Comparison of ENCODE assay signal across 17 cellular contexts in the genomic region with DNA sequence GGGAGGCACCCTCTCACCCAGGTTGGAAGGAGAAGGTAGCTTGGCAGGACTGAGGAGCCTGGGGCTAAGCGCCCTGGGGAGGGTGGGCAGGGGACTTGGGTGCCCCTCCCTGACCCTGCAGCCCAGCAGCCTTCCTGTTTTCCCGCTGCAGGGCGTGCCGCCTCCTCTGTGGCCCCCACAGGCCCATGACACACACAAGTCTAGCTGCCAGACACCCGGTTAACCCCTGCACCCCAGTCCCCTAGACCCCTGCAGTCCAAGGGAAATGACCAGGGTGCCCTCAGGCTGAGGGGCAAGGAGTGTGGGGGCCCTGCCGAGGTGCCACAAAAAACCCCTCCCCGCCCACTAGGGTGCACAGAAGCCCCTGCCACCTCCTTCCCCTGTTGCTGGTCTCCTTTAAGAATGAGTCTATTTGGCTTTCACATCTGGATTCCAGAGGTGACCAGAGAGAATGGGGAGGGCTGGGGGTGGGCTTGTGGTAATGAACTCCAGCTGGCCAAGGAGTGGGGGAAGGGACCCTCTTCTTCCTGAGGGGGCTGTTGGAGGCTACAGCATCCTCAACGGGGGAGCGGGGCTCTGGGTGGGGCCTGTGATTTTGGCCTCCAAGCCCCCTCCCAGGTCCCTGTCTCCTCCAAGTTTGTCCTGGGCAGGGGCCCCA. TPM values are rescaled to one million over a fixed set of nuclear protein-coding genes. Genes with fewer than 3 reads are reported as not detected.
DNase-seq lines count a peak whose midpoint lies in the region; ATAC-seq and TF ChIP-seq lines count a peak whose summit lies in the region.
"Had no signal": no experiment of that assay in that cellular context is flagged by ENCODE, and none has a peak within 500 bp of the region (broad histone marks: within the 10 kb centered on the region; RNA-seq: fewer than 3 reads in every experiment).

No MANE protein-coding gene starts in this region.

- ATAC-seq in Right ventricle myocardium inferior (peak; percentile 34), heart right ventricle (peak; percentile 15 to 47 (median 38)), sciatic nerve (peak; percentile 33)
- ATAC-seq in activated CD4-positive, alpha-beta T cell treated with anti-CD3 and anti-CD28 coated beads for 36 hours: no peak
- ATAC-seq: mucosa of descending colon had no signal

- H3K27me3 Mint-ChIP-seq in activated CD4-positive, alpha-beta T cell treated with anti-CD3 and anti-CD28 coated beads for 36 hours: peaks cover 12% of the 10 kb centered on the region

- no peak overlapping the region for H3K27ac Mint-ChIP-seq in activated CD4-positive, alpha-beta T cell treated with anti-CD3 and anti-CD28 coated beads for 36 hours
- H3K27ac Mint-ChIP-seq: activated T-cell treated with anti-CD3 and anti-CD28 coated beads, Interleukin-2, amount 50 U/mL, for 24 hours had no signal

- H3K4me1 ChIP-seq in heart right ventricle: peaks cover 7 to 38% (median 18%) of the 10 kb centered on the region in 9 donors
- peaks cover 7% of the 10 kb centered on the region for H3K4me1 ChIP-seq in A673 (ENCODE audit: insufficient read depth, low read length, poor library complexity, severe bottlenecking)

- H3K9me3 ChIP-seq in heart right ventricle (no peaks in the 10 kb centered on the region), A673 (ENCODE audit: low read depth, low read length, poor library complexity, severe bottlenecking) (no peaks in the 10 kb centered on the region)
- H3K9me3 ChIP-seq: mucosa of descending colon, ovary had no signal

- H3K9me3 Mint-ChIP-seq in activated CD4-positive, alpha-beta T cell treated with anti-CD3 and anti-CD28 coated beads for 36 hours (ENCODE audit: low read depth): no peaks in the 10 kb centered on the region
- H3K9me3 Mint-ChIP-seq: activated T-cell treated with anti-CD3 and anti-CD28 coated beads, Interleukin-2, amount 50 U/mL, for 24 hours had no signal

- BruUV-seq in A673 (replicated peaks; lab: Mats Ljungman, UMichigan): no TSS peak

- H3K27ac ChIP-seq in heart right ventricle (peak overlapping the region in 9 of 10 donors; percentile 59 to 86 (median 73)), A673 (ENCODE audit: low read depth, low read length, poor library complexity, severe bottlenecking) (no peak overlapping the region)
- H3K27ac ChIP-seq: ovary had no signal

- CTCF ChIA-PET in activated CD4-positive, alpha-beta T cell treated with anti-CD3 and anti-CD28 coated beads for 36 hours (lab: Charles Lee): no interaction called here
- CTCF ChIA-PET in A673 (lab: Charles Lee): no interaction called here

- H3K4me3 ChIP-seq in heart right ventricle (peak overlapping the region in 3 of 10 donors; percentile 14 to 54 (median 16)), A673 (ENCODE audit: low read depth, low read length, poor library complexity, severe bottlenecking) (no peak overlapping the region)
- H3K4me3 ChIP-seq: mucosa of descending colon, ovary had no signal

- TF ChIP-seq CTCF in heart right ventricle (IDR thresholded peaks at IDR 0.05) (no peak), A673 (conservative IDR thresholded peaks at IDR 0.05; ENCODE audit: low read depth, low read length) (no peak)

- 50 to 65% methylated on average over 9 of the region's 9 CpGs for WGBS in heart right ventricle, 2 donors

- H3K36me3 ChIP-seq in heart right ventricle: peaks cover 0 to 4% (median 0%) of the 10 kb centered on the region in 9 donors
- no peaks in the 10 kb centered on the region for H3K36me3 ChIP-seq in A673 (ENCODE audit: insufficient read depth, low read length, poor library complexity, severe bottlenecking)
- H3K36me3 ChIP-seq: ovary had no signal

- H3K4me3 Mint-ChIP-seq in activated CD4-positive, alpha-beta T cell treated with anti-CD3 and anti-CD28 coated beads for 36 hours: no peak overlapping the region
- H3K4me3 Mint-ChIP-seq: activated T-cell treated with anti-CD3 and anti-CD28 coated beads, Interleukin-2, amount 50 U/mL, for 24 hours had no signal

- POLR2A ChIA-PET in activated CD4-positive, alpha-beta T cell treated with anti-CD3 and anti-CD28 coated beads for 36 hours (lab: Charles Lee): no interaction called here
- POLR2A ChIA-PET in A673 (lab: Charles Lee; ENCODE audit: low non-redundant PET): no interaction called here

- DNase-seq in Right ventricle myocardium inferior (ENCODE audit: missing footprints) (no peak), cardiac septum (ENCODE audit: low spot score) (no peak), heart right ventricle (peak in 1 of 2 donors; percentile 58), sciatic nerve (ENCODE audit: low spot score) (no peak), A673 (ENCODE audit: low spot score) (no peak), NCI-H774 (lab: John Stamatoyannopoulos, UW) (no peak), HCEC 1CT (no peak)
- DNase-seq in activated CD4-positive, alpha-beta T cell treated with anti-CD3 and anti-CD28 coated beads for 36 hours: no peak
- DNase-seq: 8988T; activated CD4-positive, alpha-beta T cell treated with anti-CD3 and anti-CD28 coated beads, Interleukin-2, amount 50 U/mL, for 1 hour; activated T-cell treated with anti-CD3 and anti-CD28 coated beads, Interleukin-2, amount 50 U/mL, for 24 hours; amygdala; cortex of kidney; mucosa of descending colon; NCI-H2081; ovary; stimulated activated CD4-positive, alpha-beta T cell treated with anti-CD3 and anti-CD28 coated beads, Interleukin-15, amount 100 ng/mL, for 24 hours had no signal

- no peaks in the 10 kb centered on the region for H3K27me3 ChIP-seq in heart right ventricle
- no peaks in the 10 kb centered on the region for H3K27me3 ChIP-seq in A673 (replicated peaks; ENCODE audit: insufficient read depth, low read depth, low read length, poor library complexity)
- H3K27me3 ChIP-seq: ovary had no signal

- no peaks in the 10 kb centered on the region for H3K4me1 Mint-ChIP-seq in activated CD4-positive, alpha-beta T cell treated with anti-CD3 and anti-CD28 coated beads for 36 hours

- intact Hi-C loops in Right ventricle myocardium inferior (cut with DNase I): no loop called here
- intact Hi-C loops in cardiac septum (cut with DNase I): no loop called here
- intact Hi-C loops in heart right ventricle (cut with DNase I): loop anchor here in 1 of 10 donors (2.0 kb wide), 1 partner anchor 40 kb away; a partner anchor contains a TSS
- intact Hi-C loops in sciatic nerve (cut with DNase I): no loop called here
- intact Hi-C loops in activated CD4-positive, alpha-beta T cell treated with anti-CD3 and anti-CD28 coated beads for 36 hours (cut with DNase I, micrococcal nuclease): no loop called here
- intact Hi-C loops in A673 (cut with micrococcal nuclease; ENCODE audit: unreplicated experiment): no loop called here

- H3K36me3 Mint-ChIP-seq in activated CD4-positive, alpha-beta T cell treated with anti-CD3 and anti-CD28 coated beads for 36 hours (ENCODE audit: low read depth): no peaks in the 10 kb centered on the region

RNA-seq across cellular contexts. Expression of a gene that starts 32.9 kb away (rescaled TPM):
- 76.4 TPM for total RNA-seq in Right ventricle myocardium inferior
- 120 TPM for total RNA-seq in cardiac septum
- total RNA-seq in heart right ventricle: 100 to 1,000 TPM in 1 of 10 donors, 10 to 100 TPM in 9; 78.0 to 101 (median 89.1) TPM
- polyA plus RNA-seq in heart right ventricle: 10 to 100 TPM; 85.7 to 91.8 TPM
- 119 TPM for total RNA-seq in sciatic nerve
- 10 to 100 TPM; 28.4 to 29.4 TPM for total RNA-seq in activated CD4-positive, alpha-beta T cell treated with anti-CD3 and anti-CD28 coated beads for 36 hours
- total RNA-seq in A673 (2021): 87.0 and 105 TPM in 2 replicates

RNA-seq across cellular contexts. Expression of a gene that starts 33.1 kb away (rescaled TPM):
- total RNA-seq in Right ventricle myocardium inferior (14.9 TPM), cardiac septum (17.7 TPM), heart right ventricle (10 to 100 TPM; 13.9 to 23.8 (median 20.8) TPM), sciatic nerve (19.6 TPM), A673 (2021) (19.0 and 24.2 TPM in 2 replicates)
- polyA plus RNA-seq in heart right ventricle: 10 to 100 TPM; 17.0 to 46.3 TPM
- 10 to 100 TPM; 13.1 to 14.1 TPM for total RNA-seq in activated CD4-positive, alpha-beta T cell treated with anti-CD3 and anti-CD28 coated beads for 36 hours

RNA-seq across cellular contexts. Expression of a gene that starts 39.8 kb away (rescaled TPM):
- total RNA-seq in Right ventricle myocardium inferior: 6.1 TPM
- 7.3 TPM for total RNA-seq in cardiac septum
- total RNA-seq in heart right ventricle: 1 to 10 TPM; 2.1 to 7.7 (median 3.9) TPM
- 10 to 100 TPM in 1 of 2 donors, 1 to 10 TPM in 1; 2.5 to 13.7 TPM for polyA plus RNA-seq in heart right ventricle
- 52.7 TPM for total RNA-seq in sciatic nerve
- under 1 TPM; 0.50 to 0.72 TPM for total RNA-seq in activated CD4-positive, alpha-beta T cell treated with anti-CD3 and anti-CD28 coated beads for 36 hours
- 7.6 and 11.8 TPM in 2 replicates for total RNA-seq in A673 (2021)

RNA-seq across cellular contexts. Expression of a gene that starts 51.6 kb away (rescaled TPM):
- total RNA-seq in Right ventricle myocardium inferior (69.3 TPM), cardiac septum (86.1 TPM), heart right ventricle (10 to 100 TPM; 63.0 to 96.0 (median 76.7) TPM), sciatic nerve (140 TPM), A673 (2021) (158 and 161 TPM in 2 replicates)
- 10 to 100 TPM; 39.7 to 70.2 TPM for polyA plus RNA-seq in heart right ventricle
- 100 to 1,000 TPM in 1 of 2 experiments, 10 to 100 TPM in 1; 79.5 to 110 TPM for total RNA-seq in activated CD4-positive, alpha-beta T cell treated with anti-CD3 and anti-CD28 coated beads for 36 hours
